ENCODE assay signal across 20 cellular contexts in the genomic region with DNA sequence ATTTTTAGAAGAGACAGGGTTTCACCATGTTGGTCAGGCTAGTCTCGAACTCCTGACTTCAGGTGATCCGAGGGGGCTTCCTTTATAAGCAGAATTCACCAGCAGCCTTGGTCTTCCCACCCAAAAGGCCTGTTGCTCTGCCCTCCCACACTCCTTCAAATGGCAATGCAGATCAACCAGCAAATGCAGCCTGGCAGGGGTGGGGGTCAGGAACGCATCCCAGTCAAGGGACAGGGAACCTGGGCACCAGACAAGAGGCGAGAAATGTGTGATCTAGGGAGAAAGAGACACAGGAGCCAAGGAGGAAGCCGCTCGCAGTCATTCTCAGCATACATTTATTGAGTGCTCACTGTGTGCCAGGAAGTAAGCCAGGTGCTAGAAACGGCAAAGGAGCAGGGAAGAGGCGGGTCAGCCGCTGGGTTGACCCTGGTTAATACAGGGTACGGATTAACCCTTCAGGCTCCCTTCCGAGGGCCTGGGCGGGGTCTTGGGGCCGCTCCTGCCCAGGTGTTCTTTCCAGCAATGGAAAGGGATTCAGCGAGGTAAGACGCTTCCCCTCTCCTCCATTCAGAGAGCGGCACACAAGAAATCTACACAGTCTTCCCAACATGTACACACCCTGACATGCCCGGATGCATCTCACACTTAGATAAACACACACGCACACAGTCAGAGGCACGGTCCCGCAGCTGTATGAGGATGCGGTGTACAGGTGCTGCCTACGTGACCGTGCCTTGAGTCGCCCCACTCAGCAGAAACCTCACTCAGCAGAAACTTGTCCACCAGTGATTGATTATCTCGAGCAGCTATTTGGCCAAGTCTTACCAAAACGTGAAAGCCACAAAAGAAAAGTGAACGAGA. TPM values are rescaled to one million over a fixed set of nuclear protein-coding genes. Genes with fewer than 3 reads are reported as not detected.
DNase-seq lines count a peak whose midpoint lies in the region; TF ChIP-seq lines count a peak whose summit lies in the region.
"Had no signal": no experiment of that assay in that cellular context is flagged by ENCODE, and none has a peak within 500 bp of the region (broad histone marks: within the 10 kb centered on the region; RNA-seq: fewer than 3 reads in every experiment).

No MANE protein-coding gene starts in this region.

- H3K9ac ChIP-seq in neural progenitor cell = no peak overlapping the region

- CTCF ChIA-PET in PC-9 (lab: Charles Lee) = no interaction called here

- BruUV-seq in PC-9 (replicated peaks; lab: Mats Ljungman, UMichigan) = no TSS peak

- no peaks in the 10 kb centered on the region for H3K4me1 ChIP-seq in neural progenitor cell
- peaks cover 8% of the 10 kb centered on the region for H3K4me1 ChIP-seq in PC-9 (replicated peaks; ENCODE audit: insufficient read depth)

- no peaks in the 10 kb centered on the region for H3K27me3 ChIP-seq in H7 (ENCODE audit: control insufficient read depth, insufficient read depth, low read length)
- no peaks in the 10 kb centered on the region for H3K27me3 ChIP-seq in neural progenitor cell
- no peaks in the 10 kb centered on the region for H3K27me3 ChIP-seq in PC-9 (ENCODE audit: insufficient read depth, low read depth)
- H3K27me3 ChIP-seq: ascending aorta, heart left ventricle had no signal

- no peak overlapping the region for H3K27ac Mint-ChIP-seq in neural progenitor cell

- H3K4me3 ChIP-seq in H7 (ENCODE audit: insufficient read depth, low read depth, low read length) (no peak overlapping the region), epithelial cell of esophagus (ENCODE audit: low read length) (no peak overlapping the region), neural progenitor cell (no peak overlapping the region), PC-9 (no peak overlapping the region)
- H3K4me3 ChIP-seq: ascending aorta, heart left ventricle had no signal

- POLR2A ChIA-PET in PC-9 (lab: Charles Lee; ENCODE audit: unreplicated experiment) = no interaction called here

- H3K4me2 ChIP-seq in neural progenitor cell (no peak overlapping the region), PC-9 (no peak overlapping the region)

- H2AFZ ChIP-seq in neural progenitor cell (replicated peaks) (no peak overlapping the region), PC-9 (no peak overlapping the region)

- H3K9me2 ChIP-seq in PC-9 (ENCODE audit: insufficient read depth) = no peaks in the 10 kb centered on the region

- no peak overlapping the region for H3K27ac ChIP-seq in neural progenitor cell
- H3K27ac ChIP-seq in PC-9 = no peak overlapping the region
- H3K27ac ChIP-seq: ascending aorta, heart left ventricle had no signal

- TF ChIP-seq CTCF in epithelial cell of esophagus (IDR thresholded peaks at IDR 0.05; ENCODE audit: insufficient read depth, low read depth, low read length, missing control alignments) (no peak), neural progenitor cell (IDR thresholded peaks at IDR 0.05) (no peak), PC-9 (conservative IDR thresholded peaks at IDR 0.05) (no peak)

- H3F3A ChIP-seq in neural progenitor cell (ENCODE audit: low read depth) (peaks cover under 1% of the 10 kb centered on the region), PC-9 (ENCODE audit: insufficient read depth, low read depth) (peaks cover 12% of the 10 kb centered on the region; the same call in 1 of the 2 replicates)

- no peaks in the 10 kb centered on the region for H3K36me3 Mint-ChIP-seq in neural progenitor cell

- H3K79me2 ChIP-seq in neural progenitor cell (ENCODE audit: low read depth) = no peaks in the 10 kb centered on the region
- H3K79me2 ChIP-seq in PC-9 (ENCODE audit: low read depth) = no peaks in the 10 kb centered on the region

- peaks cover 6% of the 10 kb centered on the region for H3K27me3 Mint-ChIP-seq in neural progenitor cell (ENCODE audit: insufficient read depth, low read depth)

- H3K9me3 Mint-ChIP-seq in neural progenitor cell = peaks cover 2% of the 10 kb centered on the region

- intact Hi-C loops in PC-9 (cut with micrococcal nuclease; ENCODE audit: unreplicated experiment) = no loop called here

- peak overlapping the region; percentile 36 for H3K4me3 Mint-ChIP-seq in neural progenitor cell

- DNase-seq in H7 = peak; percentile 77
- DNase-seq in epithelial cell of esophagus (ENCODE audit: low read depth) = peak; percentile 37
- DNase-seq in neural progenitor cell (ENCODE audit: low spot score) = no peak
- DNase-seq in NCI-H748 treated with DMSO at 0.1 percent for 48 hours (lab: John Stamatoyannopoulos, UW) = no peak
- DNase-seq in Ammon's horn (ENCODE audit: low spot score) = no peak
- no peak for DNase-seq in PC-9
- no peak for DNase-seq in NOMO-1 treated with DMSO at 0.1 percent for 48 hours (lab: John Stamatoyannopoulos, UW; ENCODE audit: unreplicated experiment)
- DNase-seq: activated CD4-positive, alpha-beta T cell treated with anti-CD3 and anti-CD28 coated beads for 1 hour; activated naive CD4-positive, alpha-beta T cell treated with anti-CD3 and anti-CD28 coated beads, Interleukin-2, amount 50 U/mL, for 16 hours; activated T-cell treated with anti-CD3 and anti-CD28 coated beads, Interleukin-2, amount 50 U/mL, for 48 hours; cerebellar nuclear complex; COR-L47; effector CD8-positive, alpha-beta T cell; NCI-H2171 treated with DMSO at 0.1 percent for 48 hours; NCI-H82; nucleus accumbens; stimulated activated CD8-positive, alpha-beta memory T cell treated with anti-CD3 and anti-CD28 coated beads, Interleukin-4, amount 100 ng/mL, for 48 hours had no signal

- no peaks in the 10 kb centered on the region for H3K36me3 ChIP-seq in H7 (replicated peaks; ENCODE audit: control insufficient read depth, insufficient read depth, low read length)
- no peaks in the 10 kb centered on the region for H3K36me3 ChIP-seq in neural progenitor cell
- H3K36me3 ChIP-seq in PC-9 (ENCODE audit: low read depth) = no peaks in the 10 kb centered on the region
- H3K36me3 ChIP-seq: ascending aorta, heart left ventricle had no signal

- H4K20me1 ChIP-seq in neural progenitor cell (ENCODE audit: low read depth) (no peaks in the 10 kb centered on the region), PC-9 (ENCODE audit: insufficient read depth) (no peaks in the 10 kb centered on the region)

- H3K9me3 ChIP-seq in neural progenitor cell (ENCODE audit: low read depth) (no peaks in the 10 kb centered on the region), PC-9 (ENCODE audit: insufficient read depth, low read depth) (no peaks in the 10 kb centered on the region)
- H3K9me3 ChIP-seq: ascending aorta, heart left ventricle had no signal

- H3K4me1 Mint-ChIP-seq in neural progenitor cell = peaks cover 10% of the 10 kb centered on the region

TF ChIP-seq in PFSK-1, 5 proteins besides CTCF, POLR2A, EP300 and RAD21:
- TF ChIP-seq POLR2AphosphoS5 (IDR thresholded peaks at IDR 0.05; ENCODE audit: low read depth, low read length) (no peak), SIN3A (IDR thresholded peaks at IDR 0.05; ENCODE audit: borderline replicate concordance, insufficient read depth, low read length) (no peak), FOXP2 (optimal IDR thresholded peaks at IDR 0.05; ENCODE audit: borderline replicate concordance, extremely low read depth, extremely low read length, insufficient read depth) (peak; percentile 12)

RNA-seq across cellular contexts. Expression of gene PITPNA, which starts 6.6 kb away (rescaled TPM):
- 22.5 and 23.1 TPM in 2 replicates for total RNA-seq in H7 (2014; rRNA removed; shearing (Covaris generic))
- 90.3 TPM for polyA plus RNA-seq in PFSK-1 (2012; ENCODE audit: insufficient read length, low read depth)
- total RNA-seq in neural progenitor cell (ENCODE audit: low replicate concordance) (25.3 and 29.6 TPM in 2 replicates), PC-9 (2021) (80.3 and 87.4 TPM in 2 replicates)

RNA-seq across cellular contexts. Expression of gene INPP5K, which starts 52.8 kb away (rescaled TPM):
- total RNA-seq in H7 (2014; rRNA removed; shearing (Covaris generic)) = 17.6 and 20.7 TPM in 2 replicates
- 41.0 TPM for polyA plus RNA-seq in PFSK-1 (2012; ENCODE audit: insufficient read length, low read depth)
- total RNA-seq in neural progenitor cell (ENCODE audit: low replicate concordance) (11.7 and 20.9 TPM in 2 replicates), PC-9 (2021) (41.9 and 42.9 TPM in 2 replicates)

RNA-seq across cellular contexts. Expression of gene SLC43A2, which starts 59.5 kb away (rescaled TPM):
- total RNA-seq in H7 (2014; rRNA removed; shearing (Covaris generic)) = 36.0 and 37.7 TPM in 2 replicates
- polyA plus RNA-seq in PFSK-1 (2012; ENCODE audit: insufficient read length, low read depth) = 19.0 TPM
- 6.8 and 18.4 TPM in 2 replicates for total RNA-seq in neural progenitor cell (ENCODE audit: low replicate concordance)
- 6.8 and 9.3 TPM in 2 replicates for total RNA-seq in PC-9 (2021)

Comparison
In these comparisons a context has a peak if more than half of its experiments do, and no peak if none do; other contexts are left out.
1. DNase-seq: peak in H7 (single experiment) and epithelial cell of esophagus (single experiment); none in neural progenitor cell (single experiment), NCI-H748 treated with DMSO at 0.1 percent for 48 hours (single experiment), Ammon's horn (single experiment), PC-9 (0 of 2) and NOMO-1 treated with DMSO at 0.1 percent for 48 hours (single experiment).